20 cellular contexts compared by ENCODE assay signal in the genomic region with DNA sequence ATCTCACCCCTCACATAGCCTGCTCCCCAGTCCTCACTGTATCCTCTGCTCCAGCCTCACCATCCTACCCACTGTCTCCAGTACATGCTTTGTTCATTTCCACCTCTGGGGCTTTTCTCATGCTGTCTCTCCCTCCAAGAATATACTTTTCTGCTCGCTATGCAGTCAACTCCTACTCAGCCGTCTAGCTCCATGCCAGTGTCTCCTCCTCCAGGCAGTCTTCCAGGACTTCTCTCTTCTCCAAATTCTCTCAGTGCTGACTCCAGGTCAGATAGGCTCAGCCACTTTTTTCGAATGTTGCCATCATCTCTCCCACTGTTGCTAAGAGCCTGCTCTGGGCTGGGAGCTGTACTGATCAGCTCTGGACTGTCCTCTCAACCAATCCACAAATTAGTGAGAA. TPM values are rescaled to one million over a fixed set of nuclear protein-coding genes. Genes with fewer than 3 reads are reported as not detected.
DNase-seq lines count a peak whose midpoint lies in the region; ATAC-seq, FAIRE-seq and TF ChIP-seq lines count a peak whose summit lies in the region.
"Had no signal": no experiment of that assay in that cellular context is flagged by ENCODE, and none has a peak within 500 bp of the region (broad histone marks: within the 10 kb centered on the region; RNA-seq: fewer than 3 reads in every experiment).

No MANE protein-coding gene starts in this region.

- no peak overlapping the region for H3K4me2 ChIP-seq in SK-N-SH
- H3K4me2 ChIP-seq in H1 (ENCODE audit: insufficient read depth in 1 of 2, low read depth in 2 of 2, low read length in 2 of 2): no peak overlapping the region
- H3K4me2 ChIP-seq in osteoblast (ENCODE audit: insufficient read depth, low read length): no peak overlapping the region

- peaks cover 0 to 45% of the 10 kb centered on the region in 2 experiments; a peak in 1 of 4 replicates for H3K4me1 ChIP-seq in SK-N-SH (ENCODE audit: control insufficient read depth in 1 of 2, insufficient read depth in 2 of 2, low read depth in 1 of 2, low read length in 1 of 2)
- H3K4me1 ChIP-seq in H1 (replicated peaks in 1 of 4; ENCODE audit: control insufficient read depth in 3 of 4, insufficient read depth in 4 of 4, low read length in 3 of 4): peaks cover 0 to 15% (median 7%) of the 10 kb centered on the region in 4 experiments; a peak in 5 of 7 replicates
- no peaks in the 10 kb centered on the region for H3K4me1 ChIP-seq in osteoblast (ENCODE audit: insufficient read depth, low read length)
- H3K4me1 ChIP-seq in heart left ventricle: peaks cover 6 to 66% (median 40%) of the 10 kb centered on the region in 12 donors
- H3K4me1 ChIP-seq: HAP-1 had no signal

- no peaks in the 10 kb centered on the region for H3K23me2 ChIP-seq in H1 (ENCODE audit: low read depth, low read length)

- peaks cover 5 to 8% (median 5%) of the 10 kb centered on the region in 3 donors for H3K4me1 Mint-ChIP-seq in IgD-negative memory B cell
- no peaks in the 10 kb centered on the region for H3K4me1 Mint-ChIP-seq in activated CD4-positive, alpha-beta memory T cell treated with anti-CD3 and anti-CD28 coated beads, Interleukin-2, amount 10 ng/mL, durations not matched to agents 7 days and 5 days
- H3K4me1 Mint-ChIP-seq: CD4-positive, CD25-positive, alpha-beta regulatory T cell; CD8-positive, alpha-beta memory T cell had no signal

- TF ChIP-seq EP300 in SK-N-SH (IDR thresholded peaks at IDR 0.05; ENCODE audit: borderline replicate concordance in 1 of 2, low read depth in 1 of 2, low read length in 1 of 2) (no peak), H1 (IDR thresholded peaks at IDR 0.05; ENCODE audit: borderline replicate concordance in 1 of 2, low read depth in 2 of 2, low read length in 2 of 2) (no peak)

- no peaks in the 10 kb centered on the region for H3K27me3 ChIP-seq in SK-N-SH (ENCODE audit: insufficient read depth)
- no peaks in the 10 kb centered on the region for H3K27me3 ChIP-seq in H1 (replicated peaks in 1 of 4; ENCODE audit: control insufficient read depth in 3 of 4, extremely low read depth in 1 of 4, insufficient read depth in 3 of 4, low read length in 3 of 4)
- H3K27me3 ChIP-seq in osteoblast (ENCODE audit: insufficient read depth, low read length): peaks cover 5% of the 10 kb centered on the region
- no peaks in the 10 kb centered on the region for H3K27me3 ChIP-seq in heart left ventricle

- no peak overlapping the region for H3K56ac ChIP-seq in H1 (replicated peaks; ENCODE audit: insufficient read length, low read depth, low read length)

- no peak overlapping the region for H2AFZ ChIP-seq in SK-N-SH (ENCODE audit: low read depth)
- H2AFZ ChIP-seq in H1 (ENCODE audit: low read length): no peak overlapping the region
- no peak overlapping the region for H2AFZ ChIP-seq in osteoblast (ENCODE audit: low read length)

- FAIRE-seq in H1 (lab: Jason Lieb, UNC): no peak
- FAIRE-seq: D721Med, G401.6, GM12891, GM19239, HTR-8/SVneo had no signal

- peak overlapping the region in 2 of 3 donors; percentile 50 to 85 for H3K27ac Mint-ChIP-seq in IgD-negative memory B cell
- no peak overlapping the region for H3K27ac Mint-ChIP-seq in activated CD4-positive, alpha-beta memory T cell treated with anti-CD3 and anti-CD28 coated beads, Interleukin-2, amount 10 ng/mL, durations not matched to agents 7 days and 5 days
- H3K27ac Mint-ChIP-seq: CD4-positive, CD25-positive, alpha-beta regulatory T cell; HFFc6 had no signal

- POLR2A ChIA-PET in SK-N-SH (lab: Yijun Ruan, JAX): no interaction called here
- POLR2A ChIA-PET in H1 (lab: Charles Lee; ENCODE audit: partially characterized antibody): interaction anchor here (1.0 kb wide), 1 partner anchor 11 kb away, joined by 3 read pairs; no protein-coding TSS in a partner anchor
- POLR2A ChIA-PET in activated CD4-positive, alpha-beta memory T cell treated with anti-CD3 and anti-CD28 coated beads, Interleukin-2, amount 10 ng/mL, durations not matched to agents 7 days and 5 days (lab: Charles Lee): no interaction called here

- no peak overlapping the region for H4K91ac ChIP-seq in H1 (replicated peaks; ENCODE audit: insufficient read length, low read length)

- H4K5ac ChIP-seq in H1 (ENCODE audit: insufficient read length, low read depth, low read length): no peak overlapping the region

- no peak for TF ChIP-seq POLR2A in H1 (IDR thresholded peaks at IDR 0.05; ENCODE audit: control extremely low read depth in 1 of 2, low read depth in 2 of 2, low read length in 2 of 2)
- TF ChIP-seq POLR2A in heart left ventricle (IDR thresholded peaks at IDR 0.05): no peak

- H3K9me2 ChIP-seq in SK-N-SH: no peaks in the 10 kb centered on the region

- no peak overlapping the region for H3K4ac ChIP-seq in H1 (replicated peaks; ENCODE audit: insufficient read length, low read depth, low read length)

- 0 out of 2 replicates have a peak, but pooled peaks cover 2% of the 10 kb centered on the region for H3K79me1 ChIP-seq in H1 (ENCODE audit: low read depth, low read length)

- H3K36me3 ChIP-seq in SK-N-SH (replicated peaks in 1 of 2; ENCODE audit: control insufficient read depth in 1 of 2, insufficient read depth in 2 of 2, low read length in 1 of 2): no peaks in the 10 kb centered on the region
- H3K36me3 ChIP-seq in H1 (ENCODE audit: control insufficient read depth in 2 of 4, insufficient read depth in 4 of 4, low read length in 3 of 4): no peaks in the 10 kb centered on the region
- no peaks in the 10 kb centered on the region for H3K36me3 ChIP-seq in osteoblast (ENCODE audit: insufficient read depth, low read length)
- no peaks in the 10 kb centered on the region for H3K36me3 ChIP-seq in heart left ventricle
- H3K36me3 ChIP-seq: HAP-1 had no signal

- no peak overlapping the region for H3K9ac ChIP-seq in SK-N-SH
- no peak overlapping the region; a peak in 1 of 7 replicates for H3K9ac ChIP-seq in H1 (replicated peaks in 1 of 4; ENCODE audit: extremely low read depth in 1 of 4, low read depth in 3 of 4, low read length in 3 of 4)

- no peak overlapping the region for H2BK5ac ChIP-seq in H1 (ENCODE audit: low read depth, low read length)

- DNase-seq in SK-N-SH: no peak
- DNase-seq in H1 (ENCODE audit: low read depth in 1 of 2, low spot score in 2 of 2): no peak
- DNase-seq in osteoblast (ENCODE audit: insufficient read length, low spot score, missing footprints): peak; percentile 39
- no peak for DNase-seq in heart left ventricle
- DNase-seq in activated CD4-positive, alpha-beta memory T cell treated with anti-CD3 and anti-CD28 coated beads, Interleukin-2, amount 10 ng/mL, durations not matched to agents 7 days and 5 days: no peak
- no peak for DNase-seq in D341Med (ENCODE audit: low spot score)
- DNase-seq: C1 segment of cervical spinal cord; CD4-positive, CD25-positive, alpha-beta regulatory T cell; CD8-positive, alpha-beta memory T cell; COR-L47; HFFc6 had no signal

- 90% methylated on average over 3 of the region's 3 CpGs for WGBS in SK-N-SH (ENCODE audit: low lambda C conversion rate)
- WGBS in H1 (ENCODE audit: extremely low coverage in 1 of 2, insufficient coverage in 1 of 2, insufficient read length in 1 of 2, insufficient replicate concordance in 2 of 2, low coverage in 1 of 2, low lambda C conversion rate in 2 of 2, missing lambda C conversion rate in 1 of 2), 2 experiments: 91% methylated on average over 3 of the region's 3 CpGs; no CpG with 5 or more reads in 1 of the 2 experiments
- 93 to 96% (median 94%) methylated on average over 3 of the region's 3 CpGs for WGBS in heart left ventricle, 4 donors

- intact Hi-C loops in heart left ventricle (cut with DNase I): loop anchor here in 5 of 10 donors (5.0 kb wide), 4 partner anchors 34 to 99 kb away; no protein-coding TSS in a partner anchor

- no peaks in the 10 kb centered on the region for H3K36me3 Mint-ChIP-seq in IgD-negative memory B cell
- H3K36me3 Mint-ChIP-seq in activated CD4-positive, alpha-beta memory T cell treated with anti-CD3 and anti-CD28 coated beads, Interleukin-2, amount 10 ng/mL, durations not matched to agents 7 days and 5 days (ENCODE audit: low read depth): no peaks in the 10 kb centered on the region
- H3K36me3 Mint-ChIP-seq: CD4-positive, CD25-positive, alpha-beta regulatory T cell; CD8-positive, alpha-beta memory T cell had no signal

- no peak overlapping the region for H4K8ac ChIP-seq in H1 (ENCODE audit: extremely low read depth, insufficient read depth, low read length)

- H3K23ac ChIP-seq in H1 (ENCODE audit: insufficient read length): no peak overlapping the region

- H3K4me3 Mint-ChIP-seq in IgD-negative memory B cell: no peak overlapping the region
- no peak overlapping the region for H3K4me3 Mint-ChIP-seq in activated CD4-positive, alpha-beta memory T cell treated with anti-CD3 and anti-CD28 coated beads, Interleukin-2, amount 10 ng/mL, durations not matched to agents 7 days and 5 days
- H3K4me3 Mint-ChIP-seq: CD4-positive, CD25-positive, alpha-beta regulatory T cell; CD8-positive, alpha-beta memory T cell; HFFc6 had no signal

- no peak overlapping the region for H3K18ac ChIP-seq in H1 (ENCODE audit: extremely low read depth, low read length)

- CTCF ChIA-PET in SK-N-SH (lab: Yijun Ruan, JAX) (interaction anchor here (1.1 to 18.2 kb wide), 4 partner anchors 23 to 93 kb away, joined by 3 to 194 read pairs (median 78); no protein-coding TSS in a partner anchor), H1 (lab: Charles Lee; ENCODE audit: partially characterized antibody) (interaction anchor here (0.9 to 24.2 kb wide), 8 partner anchors 8 to 93 kb away, joined by 3 to 670 read pairs (median 4); no protein-coding TSS in a partner anchor)
- CTCF ChIA-PET in activated CD4-positive, alpha-beta memory T cell treated with anti-CD3 and anti-CD28 coated beads, Interleukin-2, amount 10 ng/mL, durations not matched to agents 7 days and 5 days (lab: Charles Lee): no interaction called here

- no peaks in the 10 kb centered on the region for H3K9me3 Mint-ChIP-seq in IgD-negative memory B cell
- no peaks in the 10 kb centered on the region for H3K9me3 Mint-ChIP-seq in activated CD4-positive, alpha-beta memory T cell treated with anti-CD3 and anti-CD28 coated beads, Interleukin-2, amount 10 ng/mL, durations not matched to agents 7 days and 5 days
- H3K9me3 Mint-ChIP-seq: CD4-positive, CD25-positive, alpha-beta regulatory T cell; CD8-positive, alpha-beta memory T cell; HFFc6 had no signal

- H2BK20ac ChIP-seq in H1 (ENCODE audit: low read length): no peak overlapping the region

- H3K27ac ChIP-seq in SK-N-SH (ENCODE audit: low read depth in 2 of 2, low read length in 1 of 2) (no peak overlapping the region), H1 (ENCODE audit: low read depth, low read length) (no peak overlapping the region), osteoblast (ENCODE audit: low read depth, low read length) (no peak overlapping the region), heart left ventricle (no peak overlapping the region)
- H3K27ac ChIP-seq: 22Rv1 had no signal

- peaks cover 12% of the 10 kb centered on the region for H3K27me3 Mint-ChIP-seq in IgD-negative memory B cell
- H3K27me3 Mint-ChIP-seq in activated CD4-positive, alpha-beta memory T cell treated with anti-CD3 and anti-CD28 coated beads, Interleukin-2, amount 10 ng/mL, durations not matched to agents 7 days and 5 days: peaks cover 4% of the 10 kb centered on the region

- no peak for TF ChIP-seq CTCF in SK-N-SH (IDR thresholded peaks at IDR 0.05)
- TF ChIP-seq CTCF in H1 (IDR thresholded peaks at IDR 0.05; ENCODE audit: control extremely low read depth in 1 of 3, insufficient read depth in 1 of 3, low read depth in 1 of 3, low read length in 3 of 3): no peak
- TF ChIP-seq CTCF in osteoblast (IDR thresholded peaks at IDR 0.05; ENCODE audit: extremely low read depth, low read depth, low read length): no peak
- TF ChIP-seq CTCF in heart left ventricle (IDR thresholded peaks at IDR 0.05): no peak

- no peak overlapping the region for H3K14ac ChIP-seq in H1 (ENCODE audit: insufficient read length)

- H3K9me3 ChIP-seq in SK-N-SH: no peaks in the 10 kb centered on the region
- H3K9me3 ChIP-seq in H1 (ENCODE audit: insufficient read depth in 2 of 2, low read depth in 1 of 2, low read length in 1 of 2): no peaks in the 10 kb centered on the region
- no peaks in the 10 kb centered on the region for H3K9me3 ChIP-seq in osteoblast (ENCODE audit: low read depth, low read length)
- H3K9me3 ChIP-seq in heart left ventricle: no peaks in the 10 kb centered on the region
- H3K9me3 ChIP-seq: HAP-1 had no signal

- no peak overlapping the region for H2BK120ac ChIP-seq in H1 (replicated peaks; ENCODE audit: low read depth, low read length)

- ATAC-seq in SK-N-SH treated with all-trans-retinoic acid at 6 μM for 48 hours: no peak
- ATAC-seq in heart left ventricle: no peak

- H2BK15ac ChIP-seq in H1 (ENCODE audit: low read length): no peak overlapping the region

- H2AK5ac ChIP-seq in H1 (ENCODE audit: low read depth, low read length): peak overlapping the region; percentile 65; the same call in 1 of the 2 replicates

- H4K20me1 ChIP-seq in SK-N-SH (ENCODE audit: insufficient read depth) (0 out of 2 replicates have a peak, but pooled peaks cover 3% of the 10 kb centered on the region), H1 (replicated peaks in 1 of 2; ENCODE audit: control insufficient read depth in 1 of 2, insufficient read depth in 2 of 2, low read length in 2 of 2) (peaks cover 2 to 3% of the 10 kb centered on the region in 2 experiments), osteoblast (ENCODE audit: insufficient read depth, low read length) (no peaks in the 10 kb centered on the region)

- no peak overlapping the region for H2BK12ac ChIP-seq in H1 (ENCODE audit: low read depth, low read length)

- no peaks in the 10 kb centered on the region for H3K79me2 ChIP-seq in SK-N-SH (ENCODE audit: insufficient read depth)
- H3K79me2 ChIP-seq in H1 (ENCODE audit: control insufficient read depth in 1 of 2, insufficient read depth in 2 of 2, low read length in 2 of 2): no peaks in the 10 kb centered on the region; a peak in 1 of 4 replicates
- H3K79me2 ChIP-seq in osteoblast (ENCODE audit: insufficient read depth, low read length): no peaks in the 10 kb centered on the region

- peaks cover 4% of the 10 kb centered on the region for H3F3A ChIP-seq in SK-N-SH (replicated peaks; ENCODE audit: insufficient read depth)

- no peak overlapping the region for H3K4me3 ChIP-seq in SK-N-SH (ENCODE audit: low read depth in 2 of 2, low read length in 1 of 2)
- H3K4me3 ChIP-seq in H1 (ENCODE audit: extremely low read depth in 1 of 4, insufficient read depth in 2 of 4, low read depth in 3 of 4, low read length in 4 of 4): no peak overlapping the region
- no peak overlapping the region for H3K4me3 ChIP-seq in osteoblast (ENCODE audit: insufficient read depth, low read length)
- no peak overlapping the region for H3K4me3 ChIP-seq in heart left ventricle
- H3K4me3 ChIP-seq: HAP-1 had no signal

- no peak for TF ChIP-seq RAD21 in SK-N-SH (IDR thresholded peaks at IDR 0.05; ENCODE audit: low read length)
- TF ChIP-seq RAD21 in H1 (IDR thresholded peaks at IDR 0.05 in 1 of 2, conservative IDR thresholded peaks at IDR 0.05 in 1 of 2; ENCODE audit: low read depth in 2 of 2, low read length in 2 of 2): no peak

RNA-seq across cellular contexts. Expression of a gene that starts 8.0 kb away (rescaled TPM):
- polyA plus RNA-seq in SK-N-SH (2012; rRNA removed) (21.4 and 25.4 TPM in 2 replicates), IgD-negative memory B cell (not detected), H1 (2011; rRNA removed) (19.7 and 28.0 TPM in 2 replicates), heart left ventricle (10 to 100 TPM; 30.9 to 40.4 TPM)
- polyA plus RNA-seq in SK-N-SH (2012; cell fraction: cytosol; rRNA removed): 9.4 and 15.4 TPM in 2 replicates
- 30.4 and 34.4 TPM in 2 replicates for polyA plus RNA-seq in SK-N-SH (2012; cell fraction: nucleus; rRNA removed)
- total RNA-seq in H1 (2021; fragmentation: NEBNext Ultra II Directional; extraction: Animal tissue kit (Norgen Biotek cat#: 25700)): 39.5 and 41.4 TPM in 2 replicates
- 23.7 TPM for polyA plus RNA-seq in H1 (2011; cell fraction: cytosol; rRNA removed)
- 50.0 TPM for polyA plus RNA-seq in H1 (2011; cell fraction: nucleus; rRNA removed)
- polyA plus RNA-seq in H1 (2012, experiment 1 of 2): 23.2 to 24.5 TPM (median 23.7 TPM) in 4 replicates
- polyA plus RNA-seq in H1 (2012, experiment 2 of 2): 20.4 TPM
- polyA plus RNA-seq in H1 (2013, experiment 1 of 2): 15.8 TPM
- 15.8 TPM for polyA plus RNA-seq in H1 (2013, experiment 2 of 2)
- polyA minus RNA-seq in H1 (2011; rRNA and poly(A)+ RNA removed): 38.5 and 60.7 TPM in 2 replicates
- 25.3 TPM for polyA minus RNA-seq in H1 (2011; cell fraction: cytosol; rRNA and poly(A)+ RNA removed)
- polyA minus RNA-seq in H1 (2011; cell fraction: nucleus; rRNA and poly(A)+ RNA removed): 30.7 TPM
- total RNA-seq in osteoblast (49.2 and 60.8 TPM in 2 replicates), heart left ventricle (100 to 1,000 TPM in 1 of 9 donors, 10 to 100 TPM in 8; 45.0 to 103 (median 54.2) TPM)
- total RNA-seq in activated CD4-positive, alpha-beta memory T cell treated with anti-CD3 and anti-CD28 coated beads, Interleukin-2, amount 10 ng/mL, durations not matched to agents 7 days and 5 days: not detected
- total RNA-seq: CD4-positive, CD25-positive, alpha-beta regulatory T cell had no signal
- polyA plus RNA-seq: CD4-positive, CD25-positive, alpha-beta regulatory T cell had no signal

Comparison
In these comparisons a context has a peak if more than half of its experiments do, and no peak if none do; other contexts are left out.
1. RNA of a gene that starts 8.0 kb away (total RNA-seq): 49.2 to 60.8 TPM in osteoblast, 45.0 to 103 TPM in heart left ventricle and 39.5 to 41.4 TPM in H1; not detected in activated CD4-positive, alpha-beta memory T cell treated with anti-CD3 and anti-CD28 coated beads, Interleukin-2, amount 10 ng/mL, durations not matched to agents 7 days and 5 days; every median in the first group is over 10 times any median in the second.